In genomic region chr20:6142348-6142993, GRCh38 we compare ENCODE assay signal across 1 cellular context.
TF ChIP-seq lines count a peak whose summit lies in the region.

No MANE protein-coding gene starts in this region.

TF ChIP-seq in neural cell, 6 proteins besides CTCF, POLR2A, EP300 and RAD21 (continued from another document):
- no peak for TF ChIP-seq MXI1 (conservative IDR thresholded peaks at IDR 0.05; ENCODE audit: poor library complexity, severe bottlenecking)
- TF ChIP-seq EZH2 (IDR thresholded peaks at IDR 0.05; ENCODE audit: borderline replicate concordance, insufficient read depth, low read length, poor library complexity, severe bottlenecking), result no peak
- TF ChIP-seq REST (IDR thresholded peaks at IDR 0.05; ENCODE audit: borderline replicate concordance), result no peak
- peak; percentile 84 for TF ChIP-seq SMC3 (conservative IDR thresholded peaks at IDR 0.05; ENCODE audit: poor library complexity)
- no peak for TF ChIP-seq TAF1 (IDR thresholded peaks at IDR 0.05; ENCODE audit: low read depth)
